In the genomic region with DNA sequence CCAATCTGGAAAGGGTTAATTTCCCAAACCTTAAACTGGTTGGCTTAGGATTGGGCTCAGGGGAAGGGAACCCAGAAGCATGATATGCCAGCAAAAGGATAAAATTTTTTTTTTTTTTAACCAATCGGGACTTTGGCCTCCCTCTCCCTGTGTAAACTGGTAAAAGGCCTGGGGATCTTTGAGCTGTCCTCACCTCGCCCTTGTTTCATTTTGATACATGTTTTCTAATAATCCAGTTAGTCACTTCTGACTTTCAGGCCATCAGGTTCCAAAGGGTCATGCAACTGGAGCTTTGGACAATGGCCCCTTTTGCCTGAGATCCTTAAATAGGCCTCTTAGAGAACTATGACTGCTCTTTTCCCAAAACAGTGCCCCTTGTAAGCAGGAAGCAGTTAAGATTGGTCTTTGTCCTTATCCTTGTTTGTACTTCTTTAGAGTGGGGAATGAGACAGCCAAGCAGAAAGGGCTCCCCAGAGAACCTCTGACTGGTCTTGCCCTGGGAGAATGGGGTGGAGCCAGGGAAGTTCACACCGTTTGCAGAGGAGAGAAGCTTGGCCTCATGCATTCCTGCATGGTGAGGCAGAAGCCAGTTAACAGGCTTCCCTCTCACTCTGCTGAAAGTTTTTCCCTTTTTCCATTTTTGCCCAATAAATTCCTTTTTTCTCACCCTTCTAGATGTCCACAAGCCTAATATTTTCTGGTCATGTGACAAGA, we compare ENCODE assay signal across 1 cellular context.
TF ChIP-seq lines count a peak whose summit lies in the region.

No MANE protein-coding gene starts in this region.

TF ChIP-seq in GM23338, 12 proteins besides CTCF, POLR2A, EP300 and RAD21 (continued from another document):
- TF ChIP-seq ZNF462 (CRISPR knock-in tag; IDR thresholded peaks at IDR 0.05) (no peak), POLR2AphosphoS5 (IDR thresholded peaks at IDR 0.05; ENCODE audit: low read depth) (no peak), EZH2 (IDR thresholded peaks at IDR 0.05; ENCODE audit: low read depth, unreplicated experiment) (no peak), STAT1 (IDR thresholded peaks at IDR 0.05; ENCODE audit: unreplicated experiment) (no peak), NANOG (IDR thresholded peaks at IDR 0.05; ENCODE audit: borderline replicate concordance) (no peak), EZH2phosphoT487 (IDR thresholded peaks at IDR 0.05; ENCODE audit: unreplicated experiment) (no peak), REST (IDR thresholded peaks at IDR 0.05; ENCODE audit: unreplicated experiment) (no peak)
TF ChIP-seq in GM23338: peak in this region for 0.
